Comparison of ENCODE assay signal across 25 cellular contexts in genomic region chr21:41741253-41742072, GRCh38. TPM values are rescaled to one million over a fixed set of nuclear protein-coding genes. Genes with fewer than 3 reads are reported as not detected.
"Had no signal": no experiment of that assay in that cellular context is flagged by ENCODE, and none has a peak within 500 bp of the region (broad histone marks: within the 10 kb centered on the region; RNA-seq: fewer than 3 reads in every experiment).

No MANE protein-coding gene starts in this region.

- H3K4me1 Mint-ChIP-seq: stimulated activated effector memory CD8-positive, alpha-beta T cell treated with anti-CD3 and anti-CD28 coated beads, Interleukin-12 subunit alpha, Interleukin-12 subunit beta, amount 100 ng/mL, for 72 hours had no signal

- H3K4me3 Mint-ChIP-seq: effector memory CD8-positive, alpha-beta T cell; naive thymus-derived CD8-positive, alpha-beta T cell; nephron progenitor cell; stimulated activated effector memory CD8-positive, alpha-beta T cell treated with anti-CD3 and anti-CD28 coated beads, Interleukin-12 subunit alpha, Interleukin-12 subunit beta, amount 100 ng/mL, for 72 hours had no signal

- H3K9me3 ChIP-seq: pancreas, prostate gland, thoracic aorta had no signal

- H3K27me3 ChIP-seq: pancreas, right atrium auricular region, sigmoid colon, tibial nerve, upper lobe of left lung had no signal

- H3K27ac Mint-ChIP-seq: effector memory CD8-positive, alpha-beta T cell; naive thymus-derived CD8-positive, alpha-beta T cell; nephron progenitor cell; stimulated activated effector memory CD8-positive, alpha-beta T cell treated with anti-CD3 and anti-CD28 coated beads, Interleukin-12 subunit alpha, Interleukin-12 subunit beta, amount 100 ng/mL, for 72 hours had no signal

- H3K36me3 ChIP-seq: prostate gland, right atrium auricular region, sigmoid colon, tibial nerve had no signal

- H3K4me3 ChIP-seq: coronary artery, left lung, pancreas, prostate gland, right atrium auricular region, sigmoid colon, thoracic aorta, tibial nerve, upper lobe of left lung had no signal

- H3K9me3 Mint-ChIP-seq: effector memory CD8-positive, alpha-beta T cell; stimulated activated effector memory CD8-positive, alpha-beta T cell treated with anti-CD3 and anti-CD28 coated beads, Interleukin-12 subunit alpha, Interleukin-12 subunit beta, amount 100 ng/mL, for 72 hours had no signal

- DNase-seq: dermis blood vessel endothelial cell; effector memory CD8-positive, alpha-beta T cell; erythroblast; hypothalamus; left lung; mammary epithelial cell; mesendoderm; naive thymus-derived CD8-positive, alpha-beta T cell; nephron progenitor cell; occipital lobe; sigmoid colon; stimulated activated CD4-positive, alpha-beta T cell treated with anti-CD3 and anti-CD28 coated beads, Interleukin-2, amount 100 ng/mL, for 24 hours; stimulated activated CD4-positive, alpha-beta T cell treated with anti-CD3 and anti-CD28 coated beads, Interleukin-4, amount 100 ng/mL, for 24 hours; stimulated activated naive CD4-positive, alpha-beta T cell treated with Interleukin-2 at 50 U/mL for 16 hours had no signal

- H3K27ac ChIP-seq: coronary artery, left lung, pancreas, prostate gland, right atrium auricular region, sigmoid colon, thoracic aorta, tibial nerve, upper lobe of left lung had no signal

- ATAC-seq: effector memory CD8-positive, alpha-beta T cell; left lung; naive thymus-derived CD8-positive, alpha-beta T cell; stimulated activated effector memory CD8-positive, alpha-beta T cell treated with anti-CD3 and anti-CD28 coated beads, Interleukin-12 subunit alpha, Interleukin-12 subunit beta, amount 100 ng/mL, for 72 hours had no signal

- H3K4me1 ChIP-seq: left lung, pancreas, prostate gland, right atrium auricular region, tibial nerve, upper lobe of left lung had no signal

RNA-seq across cellular contexts. Expression of gene RIPK4, which starts 25.4 kb away (rescaled TPM):
- total RNA-seq: fibroblast of villous mesenchyme, frontal cortex, myocyte had no signal
